Comparison of ENCODE assay signal across 16 cellular contexts in genomic region chr20:22412977-22413868, GRCh38.
"Had no signal": no experiment of that assay in that cellular context is flagged by ENCODE, and none has a peak within 500 bp of the region (broad histone marks: within the 10 kb centered on the region; RNA-seq: fewer than 3 reads in every experiment).

No MANE protein-coding gene starts in this region.

- H3K4me3 ChIP-seq: esophagus squamous epithelium, sigmoid colon, spleen, testis, upper lobe of left lung had no signal

- H3K27ac ChIP-seq: sigmoid colon, spleen had no signal

- H3K36me3 ChIP-seq: esophagus squamous epithelium, sigmoid colon, spleen, upper lobe of left lung had no signal

- DNase-seq: activated CD4-positive, alpha-beta T cell treated with anti-CD3 and anti-CD28 coated beads, Interleukin-2, amount 10 ng/mL, durations not matched to agents 24 days and 14 days; activated CD4-positive, CD25-positive, alpha-beta regulatory T cell; activated naive CD8-positive, alpha-beta T cell treated with anti-CD3 and anti-CD28 coated beads, Interleukin-2, amount 10 ng/mL, durations not matched to agents 7 days and 5 days; anterior cingulate cortex; cortex of kidney; effector CD4-positive, alpha-beta T cell; esophagus squamous epithelium; hypothalamus; nephron progenitor cell; sigmoid colon; spleen; stimulated activated CD4-positive, alpha-beta T cell treated with anti-CD3 and anti-CD28 coated beads, Interleukin-1b, Interleukin-23, amount 100 ng/mL, for 48 hours; stimulated activated naive CD8-positive, alpha-beta T cell treated with anti-CD3 and anti-CD28 coated beads, Interleukin-15, amount 100 ng/mL, for 72 hours; testis had no signal

- FAIRE-seq: endothelial cell of umbilical vein had no signal

- H3K27me3 ChIP-seq: sigmoid colon, testis, upper lobe of left lung had no signal

- H3K4me1 ChIP-seq: esophagus squamous epithelium, spleen, testis had no signal

- ATAC-seq: stimulated activated naive CD8-positive, alpha-beta T cell treated with anti-CD3 and anti-CD28 coated beads, Interleukin-15, amount 100 ng/mL, for 72 hours had no signal

- H3K9me3 ChIP-seq: esophagus squamous epithelium, sigmoid colon, spleen, testis, upper lobe of left lung had no signal
